19 cellular contexts compared by ENCODE assay signal in genomic region chr7:195830-196128, GRCh38. TPM values are rescaled to one million over a fixed set of nuclear protein-coding genes. Genes with fewer than 3 reads are reported as not detected.
DNase-seq lines count a peak whose midpoint lies in the region; ATAC-seq, FAIRE-seq and TF ChIP-seq lines count a peak whose summit lies in the region.
"Had no signal": no experiment of that assay in that cellular context is flagged by ENCODE, and none has a peak within 500 bp of the region (broad histone marks: within the 10 kb centered on the region; RNA-seq: fewer than 3 reads in every experiment).

No MANE protein-coding gene starts in this region.

- H3K27ac Mint-ChIP-seq in astrocyte (ENCODE audit: unreplicated experiment) (no peak overlapping the region), progenitor cell of endocrine pancreas (no peak overlapping the region)
- H3K27ac Mint-ChIP-seq: stimulated activated naive CD8-positive, alpha-beta T cell treated with anti-CD3 and anti-CD28 coated beads, Interleukin-15, Interleukin-2, amounts not matched to agents 100 ng/mL and 50 ng/mL, for 24 hours had no signal

- ATAC-seq in gastroesophageal sphincter (no peak), GM19467 (IDR thresholded peaks at IDR 0.05; ENCODE audit: unreplicated experiment) (no peak)
- ATAC-seq: activated T-cell treated with anti-CD3 and anti-CD28 coated beads, Interleukin-2, amount 50 U/mL, for 4 hours had no signal

- H3K27me3 Mint-ChIP-seq in astrocyte (ENCODE audit: low read depth, unreplicated experiment) (peaks cover 52% of the 10 kb centered on the region), progenitor cell of endocrine pancreas (peaks cover 3% of the 10 kb centered on the region)

- H3K4me1 Mint-ChIP-seq in astrocyte (ENCODE audit: low read depth, unreplicated experiment) (peaks cover 10% of the 10 kb centered on the region), progenitor cell of endocrine pancreas (ENCODE audit: low read depth) (peaks cover 30% of the 10 kb centered on the region)

- H3K9me3 Mint-ChIP-seq in astrocyte (ENCODE audit: unreplicated experiment) (peaks cover 2% of the 10 kb centered on the region), progenitor cell of endocrine pancreas (ENCODE audit: low read depth) (no peaks in the 10 kb centered on the region)
- H3K9me3 Mint-ChIP-seq: activated T-cell treated with anti-CD3 and anti-CD28 coated beads, Interleukin-2, amount 50 U/mL, for 4 hours; stimulated activated naive CD8-positive, alpha-beta T cell treated with anti-CD3 and anti-CD28 coated beads, Interleukin-15, Interleukin-2, amounts not matched to agents 100 ng/mL and 50 ng/mL, for 24 hours had no signal

- TF ChIP-seq EP300 in gastroesophageal sphincter (IDR thresholded peaks at IDR 0.05) = no peak

- no peak overlapping the region for H2AFZ ChIP-seq in astrocyte (ENCODE audit: low read depth, low read length)

- H3K4me3 ChIP-seq in AG10803 (ENCODE audit: low read length) (peak overlapping the region; percentile 83), astrocyte (ENCODE audit: insufficient read depth, low read depth, low read length) (peak overlapping the region; percentile 93), gastroesophageal sphincter (peak overlapping the region in 1 of 2 donors; percentile 86), prostate gland (no peak overlapping the region), tibial artery (peak overlapping the region in 1 of 2 donors; percentile 65)
- H3K4me3 ChIP-seq: lung had no signal

- no peak overlapping the region for H3K27ac ChIP-seq in astrocyte (ENCODE audit: low read depth, low read length)
- peak overlapping the region in 3 of 4 donors; percentile 92 to 95 (median 94) for H3K27ac ChIP-seq in gastroesophageal sphincter
- H3K27ac ChIP-seq in prostate gland = no peak overlapping the region
- no peak overlapping the region for H3K27ac ChIP-seq in tibial artery

- H4K20me1 ChIP-seq in astrocyte (ENCODE audit: insufficient read depth, low read length) = peaks cover 77% of the 10 kb centered on the region

- intact Hi-C loops in prostate gland (cut with DNase I) (no loop called here), tibial artery (cut with DNase I; ENCODE audit: low total_unique reads) (no loop called here)

- H3K36me3 ChIP-seq in astrocyte (ENCODE audit: insufficient read depth, low read length) (peaks cover 38% of the 10 kb centered on the region), gastroesophageal sphincter (peaks cover 0 to 55% of the 10 kb centered on the region in 2 donors), prostate gland (peaks cover 0 to 7% of the 10 kb centered on the region in 2 donors), tibial artery (peaks cover 39 to 58% (median 57%) of the 10 kb centered on the region in 3 donors)

- no peak for DNase-seq in AG10803 (ENCODE audit: low read depth)
- DNase-seq in astrocyte (ENCODE audit: low read depth) = no peak
- DNase-seq in progenitor cell of endocrine pancreas (ENCODE audit: low spot score, unreplicated experiment) = no peak
- no peak for DNase-seq in prostate gland (ENCODE audit: low spot score)
- DNase-seq in activated gamma-delta T cell (lab: John Stamatoyannopoulos, UW) = no peak
- no peak for DNase-seq in tibial artery
- DNase-seq: activated CD4-positive, alpha-beta T cell treated with anti-CD3 and anti-CD28 coated beads, Interleukin-2, amount 50 U/mL, for 4 hours; activated T-cell treated with anti-CD3 and anti-CD28 coated beads, Interleukin-2, amount 50 U/mL, for 4 hours; NCI-H187 treated with DMSO at 0.1 percent for 48 hours; NCI-H510A; nucleus accumbens had no signal

- H3K36me3 Mint-ChIP-seq in astrocyte (ENCODE audit: low read depth, unreplicated experiment) = peaks cover 19% of the 10 kb centered on the region
- peaks cover 21% of the 10 kb centered on the region for H3K36me3 Mint-ChIP-seq in progenitor cell of endocrine pancreas (ENCODE audit: insufficient read depth)

- H3K27me3 ChIP-seq in astrocyte (ENCODE audit: insufficient read depth, low read length) = no peaks in the 10 kb centered on the region
- H3K27me3 ChIP-seq in gastroesophageal sphincter = no peaks in the 10 kb centered on the region
- H3K27me3 ChIP-seq in prostate gland (replicated peaks; ENCODE audit: insufficient read depth) = no peaks in the 10 kb centered on the region
- H3K27me3 ChIP-seq in tibial artery = no peaks in the 10 kb centered on the region

- no peak for FAIRE-seq in astrocyte (lab: Jason Lieb, UNC)
- FAIRE-seq: colon, GM18507 had no signal

- H3K79me2 ChIP-seq in astrocyte (ENCODE audit: insufficient read depth, low read length) = peaks cover 81% of the 10 kb centered on the region

- no peak overlapping the region for H3K4me3 Mint-ChIP-seq in astrocyte (ENCODE audit: unreplicated experiment)
- peak overlapping the region; percentile 25 for H3K4me3 Mint-ChIP-seq in progenitor cell of endocrine pancreas (ENCODE audit: low read depth)
- H3K4me3 Mint-ChIP-seq: activated T-cell treated with anti-CD3 and anti-CD28 coated beads, Interleukin-2, amount 50 U/mL, for 4 hours; stimulated activated naive CD8-positive, alpha-beta T cell treated with anti-CD3 and anti-CD28 coated beads, Interleukin-15, Interleukin-2, amounts not matched to agents 100 ng/mL and 50 ng/mL, for 24 hours had no signal

- peak overlapping the region; percentile 84 for H3K9ac ChIP-seq in astrocyte (ENCODE audit: low read length)

- 80% methylated on average over 1 of the region's 19 CpGs; no CpG with 5 or more reads in 1 of the 2 donors for WGBS in gastroesophageal sphincter (ENCODE audit: low coverage in 1 of 2), 2 donors
- WGBS in prostate gland = 87% methylated on average over 19 of the region's 19 CpGs

- H3K9me3 ChIP-seq in astrocyte (ENCODE audit: insufficient read depth, low read depth, low read length) (no peaks in the 10 kb centered on the region), gastroesophageal sphincter (no peaks in the 10 kb centered on the region), prostate gland (no peaks in the 10 kb centered on the region), tibial artery (no peaks in the 10 kb centered on the region)

- TF ChIP-seq POLR2A in gastroesophageal sphincter (IDR thresholded peaks at IDR 0.05) (no peak), prostate gland (IDR thresholded peaks at IDR 0.05) (no peak)

- peaks cover 35% of the 10 kb centered on the region for H3K4me1 ChIP-seq in astrocyte (ENCODE audit: insufficient read depth, low read length)
- peaks cover 0 to 85% (median 30%) of the 10 kb centered on the region in 3 donors for H3K4me1 ChIP-seq in gastroesophageal sphincter
- peaks cover 6% of the 10 kb centered on the region for H3K4me1 ChIP-seq in prostate gland (replicated peaks)
- H3K4me1 ChIP-seq in tibial artery = peaks cover 0 to 59% (median 45%) of the 10 kb centered on the region in 4 donors

- TF ChIP-seq CTCF in AG10803 (conservative IDR thresholded peaks at IDR 0.05; ENCODE audit: low read length) = no peak
- TF ChIP-seq CTCF in astrocyte (IDR thresholded peaks at IDR 0.05; ENCODE audit: insufficient read depth, low read depth, low read length) = no peak
- TF ChIP-seq CTCF in gastroesophageal sphincter (IDR thresholded peaks at IDR 0.05) = no peak
- TF ChIP-seq CTCF in progenitor cell of endocrine pancreas (IDR thresholded peaks at IDR 0.05; ENCODE audit: unreplicated experiment) = no peak
- TF ChIP-seq CTCF in prostate gland (IDR thresholded peaks at IDR 0.05) = no peak
- no peak for TF ChIP-seq CTCF in tibial artery (IDR thresholded peaks at IDR 0.05)

- peak overlapping the region; percentile 99 for H3K4me2 ChIP-seq in astrocyte (ENCODE audit: low read length)

RNA-seq across cellular contexts. Expression of gene FAM20C, which starts 3.4 kb away (rescaled TPM):
- total RNA-seq in astrocyte (10.0 and 10.6 TPM in 2 replicates), gastroesophageal sphincter (10 to 100 TPM; 41.9 to 87.5 (median 73.6) TPM), progenitor cell of endocrine pancreas (32.9 and 33.3 TPM in 2 replicates), prostate gland (10 to 100 TPM; 37.8 to 62.0 TPM)
- total RNA-seq: HT-29, OCI-LY7 had no signal

Comparison
In these comparisons a context has a peak if more than half of its experiments do, and no peak if none do; other contexts are left out.
1. H3K4me3 ChIP-seq: peak in AG10803 (single experiment) and astrocyte (single experiment); none in prostate gland (0 of 2).
2. H3K27ac ChIP-seq: peak in gastroesophageal sphincter (3 of 4); none in astrocyte (single experiment), prostate gland (0 of 2) and tibial artery (0 of 2).